Comparison of ENCODE assay signal across 24 cellular contexts in genomic region chr14:104263671-104264358, GRCh38.
A peak's percentile ranks its signal among the peaks of the same experiment; 100 is the strongest.
DNase-seq lines count a peak whose midpoint lies in the region; ATAC-seq and TF ChIP-seq lines count a peak whose summit lies in the region.
"Had no signal": no experiment of that assay in that cellular context is flagged by ENCODE, and none has a peak within 500 bp of the region (broad histone marks: within the 10 kb centered on the region; RNA-seq: fewer than 3 reads in every experiment).

No MANE protein-coding gene starts in this region.

- TF ChIP-seq EP300 in sigmoid colon (IDR thresholded peaks at IDR 0.05), result no peak

- H3K27ac ChIP-seq in sigmoid colon, result no peak overlapping the region
- H3K27ac ChIP-seq: C4-2B, foreskin keratinocyte, tibial nerve had no signal

- no peak overlapping the region for H3K4me3 ChIP-seq in sigmoid colon
- H3K4me3 ChIP-seq: smooth muscle cell, tibial nerve had no signal

- TF ChIP-seq POLR2A in sigmoid colon (IDR thresholded peaks at IDR 0.05), result no peak

- no peaks in the 10 kb centered on the region for H3K27me3 ChIP-seq in sigmoid colon
- H3K27me3 ChIP-seq: foreskin keratinocyte, tibial nerve had no signal

- intact Hi-C loops in sigmoid colon (cut with DNase I), result no loop called here

- no peak overlapping the region for H3K4me3 Mint-ChIP-seq in activated naive CD8-positive, alpha-beta T cell treated with anti-CD3 and anti-CD28 coated beads, Interleukin-2, amount 10 ng/mL, durations not matched to agents 7 days and 5 days
- no peak overlapping the region for H3K4me3 Mint-ChIP-seq in activated naive CD8-positive, alpha-beta T cell treated with anti-CD3 and anti-CD28 coated beads for 36 hours
- H3K4me3 Mint-ChIP-seq in type B pancreatic cell, result no peak overlapping the region
- H3K4me3 Mint-ChIP-seq: activated CD4-positive, alpha-beta memory T cell treated with anti-CD3 and anti-CD28 coated beads, Interleukin-2, amount 10 ng/mL, durations not matched to agents 7 days and 5 days had no signal

- no peaks in the 10 kb centered on the region for H3K9me3 Mint-ChIP-seq in activated naive CD8-positive, alpha-beta T cell treated with anti-CD3 and anti-CD28 coated beads, Interleukin-2, amount 10 ng/mL, durations not matched to agents 7 days and 5 days
- H3K9me3 Mint-ChIP-seq in activated naive CD8-positive, alpha-beta T cell treated with anti-CD3 and anti-CD28 coated beads for 36 hours, result peaks cover 11% of the 10 kb centered on the region
- peaks cover 5% of the 10 kb centered on the region for H3K9me3 Mint-ChIP-seq in type B pancreatic cell
- H3K9me3 Mint-ChIP-seq: activated CD4-positive, alpha-beta memory T cell treated with anti-CD3 and anti-CD28 coated beads, Interleukin-2, amount 10 ng/mL, durations not matched to agents 7 days and 5 days had no signal

- ATAC-seq in activated naive CD8-positive, alpha-beta T cell treated with anti-CD3 and anti-CD28 coated beads, Interleukin-2, amount 10 ng/mL, durations not matched to agents 7 days and 5 days (ENCODE audit: low read depth), result no peak
- ATAC-seq: activated CD4-positive, CD25-positive, alpha-beta regulatory T cell treated with anti-CD3 and anti-CD28 coated beads, Interleukin-2, amount 50 U/mL, for 24 hours; activated naive CD4-positive, alpha-beta T cell treated with anti-CD3 and anti-CD28 coated beads, Interleukin-2, amount 50 U/mL, for 72 hours; foreskin keratinocyte; stimulated activated naive CD8-positive, alpha-beta T cell treated with anti-CD3 and anti-CD28 coated beads, Interleukin-15, Interleukin-2, amounts not matched to agents 100 U/mL and 50 U/mL, for 24 hours had no signal

- no peak overlapping the region for H3K27ac Mint-ChIP-seq in activated naive CD8-positive, alpha-beta T cell treated with anti-CD3 and anti-CD28 coated beads, Interleukin-2, amount 10 ng/mL, durations not matched to agents 7 days and 5 days
- no peak overlapping the region for H3K27ac Mint-ChIP-seq in activated naive CD8-positive, alpha-beta T cell treated with anti-CD3 and anti-CD28 coated beads for 36 hours
- no peak overlapping the region for H3K27ac Mint-ChIP-seq in type B pancreatic cell
- H3K27ac Mint-ChIP-seq: activated CD4-positive, alpha-beta memory T cell treated with anti-CD3 and anti-CD28 coated beads, Interleukin-2, amount 10 ng/mL, durations not matched to agents 7 days and 5 days; IgD-negative memory B cell had no signal

- peaks cover 7% of the 10 kb centered on the region for H3K27me3 Mint-ChIP-seq in activated naive CD8-positive, alpha-beta T cell treated with anti-CD3 and anti-CD28 coated beads, Interleukin-2, amount 10 ng/mL, durations not matched to agents 7 days and 5 days
- peaks cover 3% of the 10 kb centered on the region for H3K27me3 Mint-ChIP-seq in activated naive CD8-positive, alpha-beta T cell treated with anti-CD3 and anti-CD28 coated beads for 36 hours
- peaks cover 7% of the 10 kb centered on the region for H3K27me3 Mint-ChIP-seq in type B pancreatic cell

- DNase-seq in activated naive CD8-positive, alpha-beta T cell treated with anti-CD3 and anti-CD28 coated beads, Interleukin-2, amount 10 ng/mL, durations not matched to agents 7 days and 5 days, result peak; percentile 15
- DNase-seq in activated naive CD8-positive, alpha-beta T cell treated with anti-CD3 and anti-CD28 coated beads for 36 hours, result no peak
- DNase-seq in NCI-H748 (lab: John Stamatoyannopoulos, UW; ENCODE audit: unreplicated experiment) (peak; percentile 71), ecto neural progenitor cell (ENCODE audit: low spot score) (peak; percentile 38), type B pancreatic cell (ENCODE audit: extremely low spot score, unreplicated experiment) (peak; percentile 64), NCI-H526 (lab: John Stamatoyannopoulos, UW) (no peak), COLO829 (ENCODE audit: low spot score) (no peak), sigmoid colon (no peak)
- DNase-seq: activated CD4-positive, alpha-beta memory T cell treated with anti-CD3 and anti-CD28 coated beads, Interleukin-2, amount 10 ng/mL, durations not matched to agents 7 days and 5 days; effector CD8-positive, alpha-beta T cell; erythroblast; foreskin keratinocyte; hippocampal formation; NCI-H2107; NCI-H526 treated with DMSO at 0.1 percent for 48 hours; stimulated activated CD4-positive, alpha-beta T cell treated with anti-CD3 and anti-CD28 coated beads, Interleukin-4, amount 100 ng/mL, for 1 hour; stimulated activated naive CD8-positive, alpha-beta T cell treated with anti-CD3 and anti-CD28 coated beads, Interleukin-15, Interleukin-2, amounts not matched to agents 100 U/mL and 50 U/mL, for 24 hours; SW 1271 had no signal

- TF ChIP-seq CTCF in type B pancreatic cell (conservative IDR thresholded peaks at IDR 0.05), result no peak
- no peak for TF ChIP-seq CTCF in sigmoid colon (IDR thresholded peaks at IDR 0.05)

- no peaks in the 10 kb centered on the region for H3K4me1 ChIP-seq in sigmoid colon
- H3K4me1 ChIP-seq: foreskin keratinocyte had no signal

- no peaks in the 10 kb centered on the region for H3K36me3 ChIP-seq in sigmoid colon
- H3K36me3 ChIP-seq: tibial nerve had no signal

- no peaks in the 10 kb centered on the region for H3K36me3 Mint-ChIP-seq in activated naive CD8-positive, alpha-beta T cell treated with anti-CD3 and anti-CD28 coated beads, Interleukin-2, amount 10 ng/mL, durations not matched to agents 7 days and 5 days
- H3K36me3 Mint-ChIP-seq in activated naive CD8-positive, alpha-beta T cell treated with anti-CD3 and anti-CD28 coated beads for 36 hours, result no peaks in the 10 kb centered on the region
- H3K36me3 Mint-ChIP-seq in type B pancreatic cell, result no peaks in the 10 kb centered on the region
- H3K36me3 Mint-ChIP-seq: activated naive CD4-positive, alpha-beta T cell treated with anti-CD3 and anti-CD28 coated beads, Interleukin-2, amount 50 U/mL, for 72 hours; IgD-negative memory B cell had no signal

- H3K4me1 Mint-ChIP-seq in activated naive CD8-positive, alpha-beta T cell treated with anti-CD3 and anti-CD28 coated beads, Interleukin-2, amount 10 ng/mL, durations not matched to agents 7 days and 5 days, result peaks cover 3% of the 10 kb centered on the region
- H3K4me1 Mint-ChIP-seq in activated naive CD8-positive, alpha-beta T cell treated with anti-CD3 and anti-CD28 coated beads for 36 hours, result no peaks in the 10 kb centered on the region
- no peaks in the 10 kb centered on the region for H3K4me1 Mint-ChIP-seq in type B pancreatic cell (ENCODE audit: unreplicated experiment)
- H3K4me1 Mint-ChIP-seq: activated CD4-positive, alpha-beta memory T cell treated with anti-CD3 and anti-CD28 coated beads, Interleukin-2, amount 10 ng/mL, durations not matched to agents 7 days and 5 days; IgD-negative memory B cell had no signal

- peaks cover 0 to 6% (median 2%) of the 10 kb centered on the region in 4 donors for H3K9me3 ChIP-seq in sigmoid colon

- 85 to 88% methylated on average over 18 of the region's 18 CpGs for WGBS in sigmoid colon, 2 donors

- POLR2A ChIA-PET in activated naive CD8-positive, alpha-beta T cell treated with anti-CD3 and anti-CD28 coated beads, Interleukin-2, amount 10 ng/mL, durations not matched to agents 7 days and 5 days (lab: Charles Lee), result no interaction called here

Comparison
In these comparisons a context has a peak if more than half of its experiments do, and no peak if none do; other contexts are left out.
1. DNase-seq: peak in activated naive CD8-positive, alpha-beta T cell treated with anti-CD3 and anti-CD28 coated beads, Interleukin-2, amount 10 ng/mL, durations not matched to agents 7 days and 5 days (single experiment), NCI-H748 (single experiment), ecto neural progenitor cell (single experiment) and type B pancreatic cell (single experiment); none in activated naive CD8-positive, alpha-beta T cell treated with anti-CD3 and anti-CD28 coated beads for 36 hours (single experiment), NCI-H526 (0 of 2), COLO829 (single experiment) and sigmoid colon (single experiment).